Comparison of ENCODE assay signal across 11 cellular contexts in the genomic region with DNA sequence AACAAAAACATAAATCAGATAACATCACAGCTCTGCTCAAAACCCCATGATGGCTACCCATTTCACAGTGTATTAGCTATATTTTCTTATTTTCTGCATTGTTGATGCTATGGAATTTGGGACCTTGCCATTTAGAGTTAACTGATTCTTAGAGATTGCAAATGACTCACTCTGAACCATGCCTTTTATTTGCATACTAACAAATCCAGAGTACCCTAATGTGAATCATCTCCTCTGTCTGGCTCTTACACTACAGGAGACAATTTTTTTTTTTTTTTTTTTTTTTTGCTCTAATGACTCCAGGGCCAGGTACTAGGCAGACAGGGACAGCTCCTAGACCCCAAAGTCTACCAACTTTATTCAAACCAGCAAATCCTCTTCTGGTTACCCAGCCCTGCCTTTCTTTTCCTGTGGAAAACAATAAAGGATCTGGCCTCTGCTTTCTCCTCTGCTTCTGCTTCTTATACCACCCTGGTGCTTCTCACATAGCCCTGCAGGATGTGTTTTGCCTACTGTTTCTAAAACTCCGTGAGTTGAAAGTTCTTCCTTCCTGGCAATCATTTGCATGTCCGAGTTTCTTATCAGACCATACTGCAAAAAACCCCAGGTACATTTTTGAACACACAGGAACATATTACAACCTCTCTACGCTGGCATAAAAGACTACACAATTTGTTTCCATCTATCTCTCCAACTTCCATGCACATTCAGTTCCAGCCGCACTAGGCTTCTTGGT. TPM values are rescaled to one million over a fixed set of nuclear protein-coding genes. Genes with fewer than 3 reads are reported as not detected.
DNase-seq lines count a peak whose midpoint lies in the region; ATAC-seq, FAIRE-seq and TF ChIP-seq lines count a peak whose summit lies in the region.
"Had no signal": no experiment of that assay in that cellular context is flagged by ENCODE, and none has a peak within 500 bp of the region (broad histone marks: within the 10 kb centered on the region; RNA-seq: fewer than 3 reads in every experiment).

No MANE protein-coding gene starts in this region.

- H2AFZ ChIP-seq in OCI-LY7 (ENCODE audit: low read length): peak overlapping the region; percentile 60

- no peaks in the 10 kb centered on the region for H3K4me1 Mint-ChIP-seq in type B pancreatic cell (ENCODE audit: unreplicated experiment)

- no peak overlapping the region for H3K27ac Mint-ChIP-seq in type B pancreatic cell

- H3K9me2 ChIP-seq in OCI-LY7 (ENCODE audit: insufficient read depth, low read length): no peaks in the 10 kb centered on the region

- H3K4me1 ChIP-seq in OCI-LY7 (ENCODE audit: insufficient read depth, low read length, poor library complexity, severe bottlenecking) (peaks cover 29% of the 10 kb centered on the region), small intestine (ENCODE audit: control insufficient read depth in 2 of 2, insufficient read depth in 1 of 2, low read depth in 1 of 2, low read length in 1 of 2) (no peaks in the 10 kb centered on the region)

- intact Hi-C loops in OCI-LY7 (cut with micrococcal nuclease; ENCODE audit: unreplicated experiment): no loop called here

- H3K4me2 ChIP-seq in OCI-LY7 (ENCODE audit: low read length): peak overlapping the region; percentile 65

- WGBS in small intestine, 3 donors: 72 to 88% (median 86%) methylated on average over 4 of the region's 4 CpGs

- DNase-seq in AG04449 (ENCODE audit: low read depth, low spot score): peak; percentile 84
- DNase-seq in OCI-LY7 (ENCODE audit: low spot score): peak; percentile 57
- peak; percentile 78 for DNase-seq in fibroblast of peridontal ligament (ENCODE audit: extremely low read depth)
- DNase-seq in small intestine: no peak
- no peak for DNase-seq in type B pancreatic cell (ENCODE audit: extremely low spot score, unreplicated experiment)
- DNase-seq in AML-193 (lab: John Stamatoyannopoulos, UW): no peak
- DNase-seq in Kasumi-1 (lab: John Stamatoyannopoulos, UW): no peak
- DNase-seq: anterior cingulate cortex, MG63 had no signal

- peaks cover 12% of the 10 kb centered on the region for H3K36me3 Mint-ChIP-seq in type B pancreatic cell

- no peaks in the 10 kb centered on the region for H4K20me1 ChIP-seq in OCI-LY7 (ENCODE audit: insufficient read depth, low read length)

- no peaks in the 10 kb centered on the region for H3K9me3 ChIP-seq in OCI-LY7 (ENCODE audit: low read length)
- no peaks in the 10 kb centered on the region for H3K9me3 ChIP-seq in small intestine (ENCODE audit: control insufficient read depth, low read depth)
- H3K9me3 ChIP-seq: MG63 had no signal

- H3K79me2 ChIP-seq in OCI-LY7 (ENCODE audit: insufficient read depth, low read depth, low read length): no peaks in the 10 kb centered on the region

- ATAC-seq in GM18867 (IDR thresholded peaks at IDR 0.05; ENCODE audit: unreplicated experiment): peak; percentile 60

- H3K27me3 ChIP-seq in small intestine (ENCODE audit: control insufficient read depth in 2 of 2, insufficient read depth in 2 of 2, low read length in 2 of 2): no peaks in the 10 kb centered on the region
- H3K27me3 ChIP-seq: MG63 had no signal

- H3K4me3 ChIP-seq in AG04449 (ENCODE audit: low read depth, low read length) (no peak overlapping the region), OCI-LY7 (ENCODE audit: low read depth, low read length, poor library complexity, severe bottlenecking) (peak overlapping the region; percentile 41), small intestine (ENCODE audit: low read depth in 1 of 2, low read length in 2 of 2) (no peak overlapping the region)
- H3K4me3 ChIP-seq: MG63 had no signal

- POLR2A ChIA-PET in AG04449 (lab: Yijun Ruan, JAX) (interaction anchor here (0.8 kb wide), 1 partner anchor 9 kb away, joined by 3 read pairs; no protein-coding TSS in a partner anchor), OCI-LY7 (lab: Charles Lee) (interaction anchor here (0.7 to 1.1 kb wide), 2 partner anchors 31 to 1997 kb away, joined by 4 read pairs; no protein-coding TSS in a partner anchor)

- no peak for FAIRE-seq in small intestine (lab: Jason Lieb, UNC)
- FAIRE-seq: H1 had no signal

- H3K9me3 Mint-ChIP-seq in type B pancreatic cell: no peaks in the 10 kb centered on the region

- no peak for TF ChIP-seq CTCF in AG04449 (IDR thresholded peaks at IDR 0.05; ENCODE audit: insufficient read depth, low read length, missing control alignments)
- no peak for TF ChIP-seq CTCF in OCI-LY7 (conservative IDR thresholded peaks at IDR 0.05; ENCODE audit: low read length)
- no peak for TF ChIP-seq CTCF in type B pancreatic cell (conservative IDR thresholded peaks at IDR 0.05)

- BruUV-seq in OCI-LY7 (replicated peaks; lab: Mats Ljungman, UMichigan): no TSS peak

- CTCF ChIA-PET in AG04449 (lab: Yijun Ruan, JAX): no interaction called here
- CTCF ChIA-PET in OCI-LY7 (lab: Charles Lee; ENCODE audit: unreplicated experiment): no interaction called here

- no peaks in the 10 kb centered on the region for H3K27me3 Mint-ChIP-seq in type B pancreatic cell

- no peak overlapping the region for H3K4me3 Mint-ChIP-seq in type B pancreatic cell

- H3K36me3 ChIP-seq in OCI-LY7 (ENCODE audit: insufficient read depth, low read length) (peaks cover 8% of the 10 kb centered on the region; the same call in 1 of the 2 replicates), small intestine (ENCODE audit: control insufficient read depth in 2 of 2, insufficient read depth in 2 of 2, low read length in 2 of 2) (no peaks in the 10 kb centered on the region)

- peak overlapping the region; percentile 64 for H3K27ac ChIP-seq in OCI-LY7 (ENCODE audit: low read depth, low read length, poor library complexity, severe bottlenecking)
- H3K27ac ChIP-seq in small intestine (ENCODE audit: low read depth in 1 of 2, low read length in 1 of 2): peak overlapping the region in 1 of 2 donors; percentile 17

RNA-seq across cellular contexts. Expression of a gene that starts 10.6 kb away (rescaled TPM):
- 93.4 and 94.7 TPM in 2 replicates for total RNA-seq in OCI-LY7 (2014; rRNA removed; shearing (Covaris generic))
- total RNA-seq in OCI-LY7 (2022): 62.5 and 67.5 TPM in 2 replicates
- polyA plus RNA-seq in small intestine: 1 to 10 TPM in 1 of 3 donors, under 1 TPM in 2; 0.27 to 2.6 (median 0.45) TPM
- total RNA-seq in type B pancreatic cell (ENCODE audit: low replicate concordance): 58.4 and 66.1 TPM in 2 replicates

RNA-seq across cellular contexts. Expression of a gene that starts 29.3 kb away (rescaled TPM):
- total RNA-seq in OCI-LY7 (2014; rRNA removed; shearing (Covaris generic)): 12.2 and 14.9 TPM in 2 replicates
- total RNA-seq in OCI-LY7 (2022) (8.1 and 10.9 TPM in 2 replicates), type B pancreatic cell (ENCODE audit: low replicate concordance) (16.8 and 16.9 TPM in 2 replicates)
- 1 to 10 TPM in 2 of 3 donors, under 1 TPM in 1; 0.54 to 1.5 (median 1.1) TPM for polyA plus RNA-seq in small intestine

RNA-seq across cellular contexts. Expression of a gene that starts 38.9 kb away (rescaled TPM):
- total RNA-seq in OCI-LY7 (2014; rRNA removed; shearing (Covaris generic)): not detected in 2 replicates
- total RNA-seq in OCI-LY7 (2022) (1.1 TPM in 1 of 2 replicates, not detected in the other), type B pancreatic cell (ENCODE audit: low replicate concordance) (0.34 and 0.55 TPM in 2 replicates)
- polyA plus RNA-seq in small intestine: 1 to 10 TPM in 1 of 3 donors, under 1 TPM in 2; 0.43 to 5.8 (median 0.81) TPM

RNA-seq across cellular contexts. Expression of a gene that starts 50.6 kb away (rescaled TPM):
- 11.5 and 14.6 TPM in 2 replicates for total RNA-seq in OCI-LY7 (2014; rRNA removed; shearing (Covaris generic))
- total RNA-seq in OCI-LY7 (2022): 9.4 and 10.9 TPM in 2 replicates
- 1 to 10 TPM in 1 of 3 donors, under 1 TPM in 2; 0.45 to 1.3 (median 0.54) TPM for polyA plus RNA-seq in small intestine
- total RNA-seq in type B pancreatic cell (ENCODE audit: low replicate concordance): 8.3 and 9.8 TPM in 2 replicates

Comparison
In these comparisons a context has a peak if more than half of its experiments do, and no peak if none do; other contexts are left out.
1. DNase-seq: peak in AG04449 (single experiment), OCI-LY7 (single experiment) and fibroblast of peridontal ligament (single experiment); none in small intestine (single experiment), type B pancreatic cell (single experiment), AML-193 (0 of 2) and Kasumi-1 (0 of 2).